In the genomic region with DNA sequence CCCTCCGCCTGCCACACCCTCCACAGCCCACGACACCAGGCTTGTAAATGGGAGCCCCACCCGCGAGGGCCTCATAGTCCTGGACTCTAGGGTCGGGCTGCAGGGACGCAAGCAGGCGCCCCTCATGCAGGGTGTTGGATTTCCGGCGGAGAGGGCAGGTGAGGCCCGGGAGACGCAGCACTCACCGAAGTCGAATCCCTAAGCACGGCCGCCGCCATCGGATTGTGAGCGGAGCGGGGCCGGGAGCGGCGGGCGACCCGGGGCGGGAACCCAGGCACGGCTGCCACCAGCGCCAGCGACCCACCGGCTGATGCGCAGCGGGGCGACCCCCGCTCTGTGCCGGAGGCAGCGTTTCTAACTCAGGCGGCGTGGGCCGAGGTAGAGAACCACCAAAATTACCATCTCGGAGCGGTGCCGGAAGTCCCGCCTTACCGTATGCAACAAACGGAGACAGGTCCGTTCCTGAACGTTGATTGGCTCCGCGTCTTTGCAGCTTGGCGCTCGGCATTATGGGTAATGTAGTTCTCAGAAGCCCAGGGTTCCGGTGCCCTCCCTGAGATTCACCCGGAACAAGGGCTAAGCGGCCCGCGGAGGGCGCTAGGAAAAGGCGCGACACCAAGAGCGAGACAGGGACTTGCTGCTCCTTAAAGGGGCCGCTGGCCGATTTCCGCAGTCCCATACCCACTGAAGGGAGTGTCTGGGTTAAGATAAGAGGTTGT, we compare ENCODE assay signal across 8 cellular contexts. TPM values are rescaled to one million over a fixed set of nuclear protein-coding genes. Genes with fewer than 3 reads are reported as not detected.
A peak's percentile ranks its signal among the peaks of the same experiment; 100 is the strongest.
DNase-seq lines count a peak whose midpoint lies in the region; ATAC-seq and TF ChIP-seq lines count a peak whose summit lies in the region.

ZNF416 (minus strand) TSS at position 425 of the 719 bp plus-strand sequence; CDS start at position 218, 207 bp downstream.

- peak within 1 kb of the TSS; percentile 84 to 99 (median 91) for H3K4me3 ChIP-seq in BLaER1 treated with 17β-estradiol and CSF1 and Interleukin-3, amounts not matched to agents 10 nM and 100 nM
- H3K4me3 ChIP-seq in coronary artery: peak within 1 kb of the TSS; percentile 98

- H3K4me2 ChIP-seq in BLaER1 treated with 17β-estradiol and CSF1 and Interleukin-3, amounts not matched to agents 10 nM and 100 nM: peak within 1 kb of the TSS; percentile 86 to 97 (median 93)

- peaks cover 19% of the 10 kb centered on the region for H3K4me1 Mint-ChIP-seq in activated CD4-positive, alpha-beta T cell treated with anti-CD3 and anti-CD28 coated beads, Interleukin-2, amount 10 ng/mL, durations not matched to agents 24 days and 14 days

- H3K36me3 Mint-ChIP-seq in activated CD4-positive, alpha-beta T cell treated with anti-CD3 and anti-CD28 coated beads, Interleukin-2, amount 10 ng/mL, durations not matched to agents 24 days and 14 days (ENCODE audit: low read depth): peaks cover 52% of the 10 kb centered on the region

- peak within 1 kb of the TSS; percentile 85 to 92 (median 88) for H3K9ac ChIP-seq in BLaER1 treated with 17β-estradiol and CSF1 and Interleukin-3, amounts not matched to agents 10 nM and 100 nM

- peak within 1 kb of the TSS; percentile 73 for H3K27ac Mint-ChIP-seq in activated CD4-positive, alpha-beta T cell treated with anti-CD3 and anti-CD28 coated beads, Interleukin-2, amount 10 ng/mL, durations not matched to agents 24 days and 14 days

- no peaks in the 10 kb centered on the region for H3K27me3 ChIP-seq in BLaER1 treated with 17β-estradiol and CSF1 and Interleukin-3, amounts not matched to agents 10 nM and 100 nM

- H3K9me3 ChIP-seq in BLaER1 treated with 17β-estradiol and CSF1 and Interleukin-3, amounts not matched to agents 10 nM and 100 nM (replicated peaks in 1 of 11): peaks cover 58 to 91% (median 71%) of the 10 kb centered on the region in 11 experiments

- peak within 1 kb of the TSS; percentile 43 to 86 (median 82); a peak in 21 of 22 replicates for H3K27ac ChIP-seq in BLaER1 treated with 17β-estradiol and CSF1 and Interleukin-3, amounts not matched to agents 10 nM and 100 nM
- peak within 1 kb of the TSS; percentile 43 to 82 for H3K27ac ChIP-seq in coronary artery

- DNase-seq in NCI-H524 treated with DMSO at 0.1 percent for 48 hours (lab: John Stamatoyannopoulos, UW) (peak; percentile 95), coronary artery (ENCODE audit: low spot score) (peak; percentile 97), left colon (peak; percentile 97 to 98)
- peak; percentile 98 for DNase-seq in activated CD4-positive, alpha-beta T cell treated with anti-CD3 and anti-CD28 coated beads, Interleukin-2, amount 10 ng/mL, durations not matched to agents 24 days and 14 days
- DNase-seq in stimulated activated CD4-positive, alpha-beta T cell treated with anti-CD3 and anti-CD28 coated beads, Interleukin-1b, Interleukin-23, amount 100 ng/mL, for 4 hours (ENCODE audit: low read depth in 2 of 2): peak; percentile 80 to 90

- intact Hi-C loops in activated CD4-positive, alpha-beta T cell treated with anti-CD3 and anti-CD28 coated beads, Interleukin-2, amount 10 ng/mL, durations not matched to agents 24 days and 14 days (cut with micrococcal nuclease): loop anchor here (1.0 to 10.0 kb wide), 9 partner anchors 19 to 338 kb away; partner anchors contain the start of genes ZNF211, ZNF417, ZNF530 and ZNF548
- intact Hi-C loops in left colon (cut with DNase I, micrococcal nuclease): no loop called here

- H3K36me3 ChIP-seq in BLaER1 treated with 17β-estradiol and CSF1 and Interleukin-3, amounts not matched to agents 10 nM and 100 nM: peaks cover 34 to 49% (median 42%) of the 10 kb centered on the region in 11 experiments

- H3K27me3 Mint-ChIP-seq in activated CD4-positive, alpha-beta T cell treated with anti-CD3 and anti-CD28 coated beads, Interleukin-2, amount 10 ng/mL, durations not matched to agents 24 days and 14 days: no peaks in the 10 kb centered on the region

- no peak for TF ChIP-seq CTCF in coronary artery (IDR thresholded peaks at IDR 0.05)

- no peaks in the 10 kb centered on the region for H4K20me1 ChIP-seq in BLaER1 treated with 17β-estradiol and CSF1 and Interleukin-3, amounts not matched to agents 10 nM and 100 nM

- H3K4me3 Mint-ChIP-seq in activated CD4-positive, alpha-beta T cell treated with anti-CD3 and anti-CD28 coated beads, Interleukin-2, amount 10 ng/mL, durations not matched to agents 24 days and 14 days: peak within 1 kb of the TSS; percentile 84

- ATAC-seq in GM19324 (IDR thresholded peaks at IDR 0.05; ENCODE audit: low FRiP score, unreplicated experiment) (peak; percentile 98), HG03460 (IDR thresholded peaks at IDR 0.05; ENCODE audit: unreplicated experiment) (peak; percentile 90), left colon (peak; percentile 99)

- H3K4me1 ChIP-seq in BLaER1 treated with 17β-estradiol and CSF1 and Interleukin-3, amounts not matched to agents 10 nM and 100 nM: peaks cover 12 to 26% (median 20%) of the 10 kb centered on the region in 10 experiments

- peaks cover 43% of the 10 kb centered on the region for H3K9me3 Mint-ChIP-seq in activated CD4-positive, alpha-beta T cell treated with anti-CD3 and anti-CD28 coated beads, Interleukin-2, amount 10 ng/mL, durations not matched to agents 24 days and 14 days

RNA-seq across cellular contexts. Expression of gene ZNF416, which starts in this region (rescaled TPM):
- 3.4 and 3.5 TPM in 2 replicates for total RNA-seq in activated CD4-positive, alpha-beta T cell treated with anti-CD3 and anti-CD28 coated beads, Interleukin-2, amount 10 ng/mL, durations not matched to agents 24 days and 14 days
- total RNA-seq in left colon: 1 to 10 TPM; 2.0 to 3.2 TPM

Comparison
In these comparisons a context has a peak if more than half of its experiments do, and no peak if none do; other contexts are left out.
1. Peak in every context shown above with its lines: DNase-seq, ATAC-seq, H3K4me3 ChIP-seq and H3K27ac ChIP-seq.